ENCODE assay signal across 24 cellular contexts in genomic region chr7:66198956-66199355, GRCh38. TPM values are rescaled to one million over a fixed set of nuclear protein-coding genes. Genes with fewer than 3 reads are reported as not detected.
DNase-seq lines count a peak whose midpoint lies in the region; ATAC-seq and TF ChIP-seq lines count a peak whose summit lies in the region.
"Had no signal": no experiment of that assay in that cellular context is flagged by ENCODE, and none has a peak within 500 bp of the region (broad histone marks: within the 10 kb centered on the region; RNA-seq: fewer than 3 reads in every experiment).

No MANE protein-coding gene starts in this region.

- no peak for TF ChIP-seq CTCF in Peyer's patch (IDR thresholded peaks at IDR 0.05)

- peak; percentile 31 for DNase-seq in DMS53 (lab: John Stamatoyannopoulos, UW)
- no peak for DNase-seq in DMS53 treated with DMSO at 0.1 percent for 48 hours (lab: John Stamatoyannopoulos, UW; ENCODE audit: unreplicated experiment)
- peak; percentile 33 for DNase-seq in HuH-7.5 (ENCODE audit: low spot score)
- peak; percentile 39 for DNase-seq in ecto neural progenitor cell (ENCODE audit: low spot score)
- DNase-seq in mesenteric fat pad (ENCODE audit: low spot score) = peak; percentile 80
- no peak for DNase-seq in T-helper 2 cell
- no peak for DNase-seq in Peyer's patch
- DNase-seq: 8988T; CD4-positive, CD25-positive, alpha-beta regulatory T cell; COR-L47; DMS153; EL; Kasumi-1; MG63; NCI-H1092; NCI-H146; NCI-H2029 treated with DMSO at 0.1 percent for 48 hours; NCI-H2171; NCI-H446; NCI-H526 treated with DMSO at 0.1 percent for 48 hours; NK-92 treated with Interleukin-12 subunit alpha and Interleukin-12 subunit beta, amount 100 ng/mL, for 24 hours; SIG-M5 had no signal

- no peaks in the 10 kb centered on the region for H3K9me3 ChIP-seq in Peyer's patch
- H3K9me3 ChIP-seq: MG63 had no signal

- H3K4me1 ChIP-seq in Peyer's patch = no peaks in the 10 kb centered on the region

- no peaks in the 10 kb centered on the region for H3K36me3 ChIP-seq in Peyer's patch
- H3K36me3 ChIP-seq: MG63 had no signal

- H3K27ac ChIP-seq in Peyer's patch = no peak overlapping the region

- no peak for TF ChIP-seq POLR2A in Peyer's patch (IDR thresholded peaks at IDR 0.05)

- no peaks in the 10 kb centered on the region for H3K27me3 ChIP-seq in Peyer's patch
- H3K27me3 ChIP-seq: MG63 had no signal

- H3K4me3 ChIP-seq in Peyer's patch = no peak overlapping the region
- H3K4me3 ChIP-seq: GM12878, MG63 had no signal

- no peak for ATAC-seq in HG02759 (IDR thresholded peaks at IDR 0.05; ENCODE audit: unreplicated experiment)
- ATAC-seq: GM12878 had no signal

RNA-seq across cellular contexts. Expression of gene TPST1, which starts 6.2 kb away (rescaled TPM):
- total RNA-seq in mesenteric fat pad = 21.8 TPM
- 10 to 100 TPM in 3 of 4 donors, 1 to 10 TPM in 1; 5.4 to 58.6 (median 12.5) TPM for total RNA-seq in Peyer's patch

Comparison
In these comparisons a context has a peak if more than half of its experiments do, and no peak if none do; other contexts are left out.
1. DNase-seq: peak in DMS53 (single experiment), HuH-7.5 (single experiment), ecto neural progenitor cell (single experiment) and mesenteric fat pad (single experiment); none in DMS53 treated with DMSO at 0.1 percent for 48 hours (single experiment), T-helper 2 cell (0 of 5) and Peyer's patch (0 of 3).